In the genomic region with DNA sequence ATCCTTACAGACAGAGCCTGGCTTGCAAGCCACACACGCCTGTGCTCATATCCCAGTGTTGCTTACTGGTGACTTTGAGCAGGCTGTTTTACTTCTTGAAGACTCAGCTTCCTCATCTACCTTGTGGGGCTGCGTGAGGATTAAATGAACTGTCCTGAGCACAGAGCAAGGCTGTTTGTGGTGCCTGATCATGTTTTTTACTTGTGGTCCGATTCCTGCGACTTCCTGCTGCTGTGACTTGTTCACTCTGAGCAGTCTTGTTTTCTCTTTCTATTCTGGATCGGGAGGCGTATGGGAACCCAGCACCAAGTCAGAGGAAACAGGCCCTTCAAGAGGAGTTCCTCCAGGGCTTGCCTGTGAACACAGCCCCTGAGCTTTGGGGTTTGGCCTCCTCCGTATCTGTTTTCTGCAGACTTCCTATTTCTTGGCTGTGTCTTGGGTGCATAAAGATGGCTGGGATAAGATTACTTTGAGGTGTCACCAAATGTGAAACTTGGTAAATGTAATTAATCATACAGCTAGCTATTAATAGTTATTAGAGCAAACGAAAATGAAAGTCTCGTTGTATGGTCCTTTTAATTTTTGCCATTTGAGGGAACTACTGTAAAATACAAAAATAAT, we compare ENCODE assay signal across 1 cellular context.
A peak's percentile ranks its signal among the peaks of the same experiment; 100 is the strongest.
TF ChIP-seq lines count a peak whose summit lies in the region.

No MANE protein-coding gene starts in this region.

TF ChIP-seq in K562, 482 proteins besides CTCF, POLR2A, EP300 and RAD21 (continued from another document and continues in another):
- TF ChIP-seq, protein P1, sequence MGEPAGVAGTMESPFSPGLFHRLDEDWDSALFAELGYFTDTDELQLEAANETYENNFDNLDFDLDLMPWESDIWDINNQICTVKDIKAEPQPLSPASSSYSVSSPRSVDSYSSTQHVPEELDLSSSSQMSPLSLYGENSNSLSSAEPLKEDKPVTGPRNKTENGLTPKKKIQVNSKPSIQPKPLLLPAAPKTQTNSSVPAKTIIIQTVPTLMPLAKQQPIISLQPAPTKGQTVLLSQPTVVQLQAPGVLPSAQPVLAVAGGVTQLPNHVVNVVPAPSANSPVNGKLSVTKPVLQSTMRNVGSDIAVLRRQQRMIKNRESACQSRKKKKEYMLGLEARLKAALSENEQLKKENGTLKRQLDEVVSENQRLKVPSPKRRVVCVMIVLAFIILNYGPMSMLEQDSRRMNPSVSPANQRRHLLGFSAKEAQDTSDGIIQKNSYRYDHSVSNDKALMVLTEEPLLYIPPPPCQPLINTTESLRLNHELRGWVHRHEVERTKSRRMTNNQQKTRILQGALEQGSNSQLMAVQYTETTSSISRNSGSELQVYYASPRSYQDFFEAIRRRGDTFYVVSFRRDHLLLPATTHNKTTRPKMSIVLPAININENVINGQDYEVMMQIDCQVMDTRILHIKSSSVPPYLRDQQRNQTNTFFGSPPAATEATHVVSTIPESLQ (CRISPR knock-in tag; IDR thresholded peaks at IDR 0.05): no peak
- TF ChIP-seq TAF9B (IDR thresholded peaks at IDR 0.05; ENCODE audit: partially characterized antibody) (peak; percentile 19), BCLAF1 (IDR thresholded peaks at IDR 0.05; ENCODE audit: borderline replicate concordance in 1 of 2, control insufficient read depth in 1 of 2, low read depth in 2 of 2, low read length in 1 of 2) (no peak), RBM39 (optimal IDR thresholded peaks at IDR 0.05; ENCODE audit: low read depth, low read length) (no peak), ZNF584 (CRISPR knock-in tag; IDR thresholded peaks at IDR 0.05; ENCODE audit: low read depth) (no peak), DNMT1 (IDR thresholded peaks at IDR 0.05) (no peak), ESRRA (IDR thresholded peaks at IDR 0.05; ENCODE audit: borderline replicate concordance, low read depth) (no peak), NFRKB (IDR thresholded peaks at IDR 0.05; ENCODE audit: low read depth) (peak; percentile 45), TAL1 (IDR thresholded peaks at IDR 0.05) (peak; percentile 92), BRCA1 (IDR thresholded peaks at IDR 0.05) (no peak), BRCA1 (CRISPR knock-in tag; IDR thresholded peaks at IDR 0.05) (no peak), TEAD4 (IDR thresholded peaks at IDR 0.05; ENCODE audit: low read length) (peak; percentile 94), TEAD4 (CRISPR knock-in tag; IDR thresholded peaks at IDR 0.05; ENCODE audit: borderline replicate concordance) (no peak), ZNF644 (tag; IDR thresholded peaks at IDR 0.05; ENCODE audit: low read depth) (no peak), FOXP1 (CRISPR knock-in tag; IDR thresholded peaks at IDR 0.05) (no peak), ZBTB40 (IDR thresholded peaks at IDR 0.05) (no peak), ZBTB40 (CRISPR knock-in tag; IDR thresholded peaks at IDR 0.05) (no peak), ZFPM2 (CRISPR knock-in tag; IDR thresholded peaks at IDR 0.05) (no peak), CEBPZ (IDR thresholded peaks at IDR 0.05; ENCODE audit: borderline replicate concordance, low read depth, low read length) (no peak), TBP (optimal IDR thresholded peaks at IDR 0.05; ENCODE audit: low read depth, low read length) (no peak), ZKSCAN3 (CRISPR knock-in tag; IDR thresholded peaks at IDR 0.05) (no peak), NUFIP1 (IDR thresholded peaks at IDR 0.05; ENCODE audit: partially characterized antibody) (no peak), ELF2 (CRISPR knock-in tag; IDR thresholded peaks at IDR 0.05) (no peak), TEAD2 (tag; IDR thresholded peaks at IDR 0.05) (no peak), ARID1B (IDR thresholded peaks at IDR 0.05) (peak; percentile 95), POLR2H (tag; IDR thresholded peaks at IDR 0.05; ENCODE audit: low read depth) (no peak), ZNF3 (CRISPR knock-in tag; IDR thresholded peaks at IDR 0.05) (no peak), CTBP1 (IDR thresholded peaks at IDR 0.05; ENCODE audit: borderline replicate concordance) (no peak)
- TF ChIP-seq, protein P2, sequence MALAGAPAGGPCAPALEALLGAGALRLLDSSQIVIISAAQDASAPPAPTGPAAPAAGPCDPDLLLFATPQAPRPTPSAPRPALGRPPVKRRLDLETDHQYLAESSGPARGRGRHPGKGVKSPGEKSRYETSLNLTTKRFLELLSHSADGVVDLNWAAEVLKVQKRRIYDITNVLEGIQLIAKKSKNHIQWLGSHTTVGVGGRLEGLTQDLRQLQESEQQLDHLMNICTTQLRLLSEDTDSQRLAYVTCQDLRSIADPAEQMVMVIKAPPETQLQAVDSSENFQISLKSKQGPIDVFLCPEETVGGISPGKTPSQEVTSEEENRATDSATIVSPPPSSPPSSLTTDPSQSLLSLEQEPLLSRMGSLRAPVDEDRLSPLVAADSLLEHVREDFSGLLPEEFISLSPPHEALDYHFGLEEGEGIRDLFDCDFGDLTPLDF (CRISPR knock-in tag; IDR thresholded peaks at IDR 0.05): no peak
- TF ChIP-seq, protein P3, sequence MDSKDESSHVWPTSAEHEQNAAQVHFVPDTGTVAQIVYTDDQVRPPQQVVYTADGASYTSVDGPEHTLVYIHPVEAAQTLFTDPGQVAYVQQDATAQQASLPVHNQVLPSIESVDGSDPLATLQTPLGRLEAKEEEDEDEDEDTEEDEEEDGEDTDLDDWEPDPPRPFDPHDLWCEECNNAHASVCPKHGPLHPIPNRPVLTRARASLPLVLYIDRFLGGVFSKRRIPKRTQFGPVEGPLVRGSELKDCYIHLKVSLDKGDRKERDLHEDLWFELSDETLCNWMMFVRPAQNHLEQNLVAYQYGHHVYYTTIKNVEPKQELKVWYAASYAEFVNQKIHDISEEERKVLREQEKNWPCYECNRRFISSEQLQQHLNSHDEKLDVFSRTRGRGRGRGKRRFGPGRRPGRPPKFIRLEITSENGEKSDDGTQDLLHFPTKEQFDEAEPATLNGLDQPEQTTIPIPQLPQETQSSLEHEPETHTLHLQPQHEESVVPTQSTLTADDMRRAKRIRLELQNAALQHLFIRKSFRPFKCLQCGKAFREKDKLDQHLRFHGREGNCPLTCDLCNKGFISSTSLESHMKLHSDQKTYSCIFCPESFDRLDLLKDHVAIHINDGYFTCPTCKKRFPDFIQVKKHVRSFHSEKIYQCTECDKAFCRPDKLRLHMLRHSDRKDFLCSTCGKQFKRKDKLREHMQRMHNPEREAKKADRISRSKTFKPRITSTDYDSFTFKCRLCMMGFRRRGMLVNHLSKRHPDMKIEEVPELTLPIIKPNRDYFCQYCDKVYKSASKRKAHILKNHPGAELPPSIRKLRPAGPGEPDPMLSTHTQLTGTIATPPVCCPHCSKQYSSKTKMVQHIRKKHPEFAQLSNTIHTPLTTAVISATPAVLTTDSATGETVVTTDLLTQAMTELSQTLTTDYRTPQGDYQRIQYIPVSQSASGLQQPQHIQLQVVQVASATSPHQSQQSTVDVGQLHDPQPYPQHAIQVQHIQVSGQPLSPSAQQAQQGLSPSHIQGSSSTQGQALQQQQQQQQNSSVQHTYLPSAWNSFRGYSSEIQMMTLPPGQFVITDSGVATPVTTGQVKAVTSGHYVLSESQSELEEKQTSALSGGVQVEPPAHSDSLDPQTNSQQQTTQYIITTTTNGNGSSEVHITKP (IDR thresholded peaks at IDR 0.05; ENCODE audit: partially characterized antibody): no peak
